Comparison of ENCODE assay signal across 4 cellular contexts in the genomic region with DNA sequence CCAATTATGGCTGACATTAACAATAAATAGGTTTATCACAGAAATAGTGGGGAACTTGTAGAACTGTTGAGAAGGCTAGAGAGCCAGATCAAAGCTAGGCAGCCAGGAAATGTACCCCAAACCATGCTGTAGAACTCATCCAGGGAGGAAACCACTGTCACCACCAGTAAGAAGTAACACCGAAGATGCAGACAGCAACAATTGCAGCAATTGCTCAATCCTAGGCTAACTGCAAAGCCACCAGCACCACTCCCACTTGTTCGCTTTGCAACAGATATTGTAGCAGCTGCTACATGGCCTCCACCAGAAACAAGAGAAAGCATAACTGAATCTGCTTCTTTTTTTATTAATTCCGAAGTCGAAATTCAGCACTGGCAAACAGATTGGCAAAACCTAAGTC. TPM values are rescaled to one million over a fixed set of nuclear protein-coding genes. Genes with fewer than 3 reads are reported as not detected.
"Had no signal": no experiment of that assay in that cellular context is flagged by ENCODE, and none has a peak within 500 bp of the region (broad histone marks: within the 10 kb centered on the region; RNA-seq: fewer than 3 reads in every experiment).

No MANE protein-coding gene starts in this region.

RNA-seq across cellular contexts. Expression of gene PPIAL4G, which starts 2.0 kb away (rescaled TPM):
- total RNA-seq: epithelial cell of proximal tubule, posterior vena cava, SJSA1, vagina had no signal
